1 cellular context compared by ENCODE assay signal in genomic region chr14:83960832-83961512, GRCh38.
TF ChIP-seq lines count a peak whose summit lies in the region.

No MANE protein-coding gene starts in this region.

TF ChIP-seq in GM23338, 12 proteins besides CTCF, POLR2A, EP300 and RAD21 (continued from another document):
- TF ChIP-seq REST (IDR thresholded peaks at IDR 0.05; ENCODE audit: unreplicated experiment): no peak
TF ChIP-seq in GM23338: peak in this region for 1.
